1 cellular context compared by ENCODE assay signal in the genomic region with DNA sequence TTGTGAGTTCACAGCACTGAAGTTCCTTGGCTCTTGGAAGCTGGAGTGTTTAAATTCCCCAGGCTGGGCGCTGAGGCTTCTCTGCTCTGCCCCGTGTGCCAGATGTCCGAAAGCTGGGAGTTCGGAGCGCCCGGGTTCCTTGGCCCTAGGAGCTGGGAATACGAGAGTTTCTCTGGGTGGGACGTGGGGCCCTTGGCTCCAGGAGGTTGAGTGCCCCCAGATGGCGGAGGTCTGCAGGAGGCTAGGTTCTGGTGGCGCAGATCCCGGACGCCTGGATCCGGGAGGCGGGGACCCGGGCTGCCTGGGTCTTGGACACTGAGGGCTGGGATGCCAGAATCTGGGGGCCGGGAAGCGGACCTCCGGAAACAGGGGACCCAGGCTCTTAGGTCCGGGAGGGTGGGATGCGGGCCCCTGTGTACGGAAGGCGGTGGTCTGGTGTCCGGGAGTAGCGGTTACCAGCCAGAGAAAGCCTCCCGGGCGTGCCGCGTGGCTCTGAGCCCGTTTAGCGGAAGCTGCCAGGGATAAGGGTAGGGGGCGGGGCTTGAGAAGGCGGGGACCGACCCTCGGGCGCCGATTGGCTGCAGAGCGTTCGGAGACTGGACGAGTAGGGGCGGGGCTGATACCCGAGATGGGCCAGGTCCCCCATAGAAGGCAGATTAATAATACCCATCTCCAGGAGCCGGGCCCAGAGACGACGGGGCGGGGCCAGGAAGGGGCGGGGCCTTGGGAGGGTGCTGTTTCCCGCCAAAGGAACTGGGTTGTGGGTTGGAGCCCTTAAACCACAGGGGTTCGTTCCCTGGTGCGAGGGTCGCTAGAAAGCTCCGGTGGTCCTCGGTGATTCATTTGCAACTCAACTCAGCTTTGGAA.
TF ChIP-seq lines count a peak whose summit lies in the region.

SLC1A5 (minus strand) TSS at position 494 of the 867 bp plus-strand sequence. CDS start 629 bp downstream, outside the sequence.

TF ChIP-seq in HepG2, 621 proteins besides CTCF, POLR2A, EP300 and RAD21 (continues in another document):
- TF ChIP-seq, protein P1, sequence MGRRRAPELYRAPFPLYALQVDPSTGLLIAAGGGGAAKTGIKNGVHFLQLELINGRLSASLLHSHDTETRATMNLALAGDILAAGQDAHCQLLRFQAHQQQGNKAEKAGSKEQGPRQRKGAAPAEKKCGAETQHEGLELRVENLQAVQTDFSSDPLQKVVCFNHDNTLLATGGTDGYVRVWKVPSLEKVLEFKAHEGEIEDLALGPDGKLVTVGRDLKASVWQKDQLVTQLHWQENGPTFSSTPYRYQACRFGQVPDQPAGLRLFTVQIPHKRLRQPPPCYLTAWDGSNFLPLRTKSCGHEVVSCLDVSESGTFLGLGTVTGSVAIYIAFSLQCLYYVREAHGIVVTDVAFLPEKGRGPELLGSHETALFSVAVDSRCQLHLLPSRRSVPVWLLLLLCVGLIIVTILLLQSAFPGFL (CRISPR knock-in tag; IDR thresholded peaks at IDR 0.05) = no peak
- TF ChIP-seq ATAD3A (CRISPR knock-in tag; IDR thresholded peaks at IDR 0.05) (no peak), FOXA3 (CRISPR knock-in tag; IDR thresholded peaks at IDR 0.05) (peak; percentile 62), DDIT3 (CRISPR knock-in tag; IDR thresholded peaks at IDR 0.05) (no peak), ZSCAN30 (CRISPR knock-in tag; IDR thresholded peaks at IDR 0.05) (0 out of 2 replicates have a peak, but pooled peaks have one; percentile 53), SP5 (CRISPR knock-in tag; IDR thresholded peaks at IDR 0.05; ENCODE audit: borderline replicate concordance, low read depth) (peak; percentile 40; the same call in 1 of the 2 replicates), POLR2G (IDR thresholded peaks at IDR 0.05; ENCODE audit: low read depth, low read length) (peak; percentile 100), ZNF652 (CRISPR knock-in tag; IDR thresholded peaks at IDR 0.05; ENCODE audit: borderline replicate concordance, low read depth) (no peak), ZNF510 (CRISPR knock-in tag; IDR thresholded peaks at IDR 0.05; ENCODE audit: low read depth) (peak; percentile 57; the same call in 1 of the 2 replicates), TEAD3 (CRISPR knock-in tag; optimal IDR thresholded peaks at IDR 0.05; ENCODE audit: borderline replicate concordance) (peak; percentile 57), AHR (CRISPR knock-in tag; IDR thresholded peaks at IDR 0.05) (peak; percentile 92), KDM2A (CRISPR knock-in tag; IDR thresholded peaks at IDR 0.05; ENCODE audit: borderline replicate concordance, low read depth) (peak; percentile 88), TBP (CRISPR knock-in tag; IDR thresholded peaks at IDR 0.05) (no peak), ZNF891 (CRISPR knock-in tag; IDR thresholded peaks at IDR 0.05) (peak; percentile 74; the same call in 1 of the 2 replicates), ZNF546 (CRISPR knock-in tag; conservative IDR thresholded peaks at IDR 0.05) (peak; percentile 83; the same call in 1 of the 2 replicates), IRF2 (CRISPR knock-in tag; IDR thresholded peaks at IDR 0.05) (peak; percentile 72), ZNF335 (CRISPR knock-in tag; IDR thresholded peaks at IDR 0.05) (peak; percentile 56; the same call in 1 of the 2 replicates), ZFP41 (CRISPR knock-in tag; IDR thresholded peaks at IDR 0.05; ENCODE audit: borderline replicate concordance) (peak; percentile 35; the same call in 1 of the 2 replicates), ZNF234 (CRISPR knock-in tag; conservative IDR thresholded peaks at IDR 0.05) (peak; percentile 59; the same call in 1 of the 2 replicates), ZNF263 (CRISPR knock-in tag; IDR thresholded peaks at IDR 0.05) (no peak), ZNF605 (CRISPR knock-in tag; IDR thresholded peaks at IDR 0.05) (peak; percentile 95), ZNF674 (CRISPR knock-in tag; IDR thresholded peaks at IDR 0.05; ENCODE audit: low read depth) (no peak; the same call in 1 of the 2 replicates), REL (CRISPR knock-in tag; conservative IDR thresholded peaks at IDR 0.05) (peak; percentile 73; the same call in 1 of the 2 replicates), UBTF (CRISPR knock-in tag; IDR thresholded peaks at IDR 0.05) (peak; percentile 82; the same call in 1 of the 2 replicates), ZNF317 (CRISPR knock-in tag; IDR thresholded peaks at IDR 0.05) (peak; percentile 48; the same call in 1 of the 2 replicates), TSC22D2 (CRISPR knock-in tag; IDR thresholded peaks at IDR 0.05; ENCODE audit: borderline replicate concordance) (peak; percentile 96; the same call in 1 of the 2 replicates), KLF12 (CRISPR knock-in tag; IDR thresholded peaks at IDR 0.05; ENCODE audit: borderline replicate concordance) (no peak), ZKSCAN8 (CRISPR knock-in tag; IDR thresholded peaks at IDR 0.05; ENCODE audit: borderline replicate concordance) (0 out of 2 replicates have a peak, but pooled peaks have one; percentile 47), HNRNPH1 (optimal IDR thresholded peaks at IDR 0.05; ENCODE audit: low read depth, low read length) (no peak), ARNTL (CRISPR knock-in tag; IDR thresholded peaks at IDR 0.05) (peak; percentile 62; the same call in 1 of the 2 replicates), IKZF4 (CRISPR knock-in tag; IDR thresholded peaks at IDR 0.05; ENCODE audit: borderline replicate concordance, low read depth, not compliant biosample characterization) (peak; percentile 24), ZNF446 (CRISPR knock-in tag; IDR thresholded peaks at IDR 0.05) (no peak), FOXC1 (CRISPR knock-in tag; IDR thresholded peaks at IDR 0.05; ENCODE audit: borderline replicate concordance) (peak; percentile 77), ZNF18 (CRISPR knock-in tag; IDR thresholded peaks at IDR 0.05; ENCODE audit: insufficient replicate concordance) (peak; percentile 84), GATAD2A (CRISPR knock-in tag; IDR thresholded peaks at IDR 0.05) (peak; percentile 43; the same call in 1 of the 2 replicates), AGO2 (optimal IDR thresholded peaks at IDR 0.05; ENCODE audit: low read depth, low read length) (peak; percentile 93), MIER2 (CRISPR knock-in tag; IDR thresholded peaks at IDR 0.05) (peak; percentile 60; the same call in 1 of the 2 replicates)
- TF ChIP-seq, protein P2, sequence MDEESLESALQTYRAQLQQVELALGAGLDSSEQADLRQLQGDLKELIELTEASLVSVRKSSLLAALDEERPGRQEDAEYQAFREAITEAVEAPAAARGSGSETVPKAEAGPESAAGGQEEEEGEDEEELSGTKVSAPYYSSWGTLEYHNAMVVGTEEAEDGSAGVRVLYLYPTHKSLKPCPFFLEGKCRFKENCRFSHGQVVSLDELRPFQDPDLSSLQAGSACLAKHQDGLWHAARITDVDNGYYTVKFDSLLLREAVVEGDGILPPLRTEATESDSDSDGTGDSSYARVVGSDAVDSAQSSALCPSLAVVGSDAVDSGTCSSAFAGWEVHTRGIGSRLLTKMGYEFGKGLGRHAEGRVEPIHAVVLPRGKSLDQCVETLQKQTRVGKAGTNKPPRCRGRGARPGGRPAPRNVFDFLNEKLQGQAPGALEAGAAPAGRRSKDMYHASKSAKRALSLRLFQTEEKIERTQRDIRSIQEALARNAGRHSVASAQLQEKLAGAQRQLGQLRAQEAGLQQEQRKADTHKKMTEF (CRISPR knock-in tag; IDR thresholded peaks at IDR 0.05) = peak; percentile 82
- TF ChIP-seq, protein P3, sequence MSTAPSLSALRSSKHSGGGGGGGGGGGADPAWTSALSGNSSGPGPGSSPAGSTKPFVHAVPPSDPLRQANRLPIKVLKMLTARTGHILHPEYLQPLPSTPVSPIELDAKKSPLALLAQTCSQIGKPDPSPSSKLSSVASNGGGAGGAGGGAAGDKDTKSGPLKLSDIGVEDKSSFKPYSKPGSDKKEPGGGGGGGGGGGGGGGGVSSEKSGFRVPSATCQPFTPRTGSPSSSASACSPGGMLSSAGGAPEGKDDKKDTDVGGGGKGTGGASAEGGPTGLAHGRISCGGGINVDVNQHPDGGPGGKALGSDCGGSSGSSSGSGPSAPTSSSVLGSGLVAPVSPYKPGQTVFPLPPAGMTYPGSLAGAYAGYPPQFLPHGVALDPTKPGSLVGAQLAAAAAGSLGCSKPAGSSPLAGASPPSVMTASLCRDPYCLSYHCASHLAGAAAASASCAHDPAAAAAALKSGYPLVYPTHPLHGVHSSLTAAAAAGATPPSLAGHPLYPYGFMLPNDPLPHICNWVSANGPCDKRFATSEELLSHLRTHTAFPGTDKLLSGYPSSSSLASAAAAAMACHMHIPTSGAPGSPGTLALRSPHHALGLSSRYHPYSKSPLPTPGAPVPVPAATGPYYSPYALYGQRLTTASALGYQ (CRISPR knock-in tag; IDR thresholded peaks at IDR 0.05) = 0 out of 2 replicates have a peak, but pooled peaks have one; percentile 6
- TF ChIP-seq, protein P4, sequence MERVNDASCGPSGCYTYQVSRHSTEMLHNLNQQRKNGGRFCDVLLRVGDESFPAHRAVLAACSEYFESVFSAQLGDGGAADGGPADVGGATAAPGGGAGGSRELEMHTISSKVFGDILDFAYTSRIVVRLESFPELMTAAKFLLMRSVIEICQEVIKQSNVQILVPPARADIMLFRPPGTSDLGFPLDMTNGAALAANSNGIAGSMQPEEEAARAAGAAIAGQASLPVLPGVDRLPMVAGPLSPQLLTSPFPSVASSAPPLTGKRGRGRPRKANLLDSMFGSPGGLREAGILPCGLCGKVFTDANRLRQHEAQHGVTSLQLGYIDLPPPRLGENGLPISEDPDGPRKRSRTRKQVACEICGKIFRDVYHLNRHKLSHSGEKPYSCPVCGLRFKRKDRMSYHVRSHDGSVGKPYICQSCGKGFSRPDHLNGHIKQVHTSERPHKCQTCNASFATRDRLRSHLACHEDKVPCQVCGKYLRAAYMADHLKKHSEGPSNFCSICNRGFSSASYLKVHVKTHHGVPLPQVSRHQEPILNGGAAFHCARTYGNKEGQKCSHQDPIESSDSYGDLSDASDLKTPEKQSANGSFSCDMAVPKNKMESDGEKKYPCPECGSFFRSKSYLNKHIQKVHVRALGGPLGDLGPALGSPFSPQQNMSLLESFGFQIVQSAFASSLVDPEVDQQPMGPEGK (CRISPR knock-in tag; IDR thresholded peaks at IDR 0.05) = peak; percentile 25
- TF ChIP-seq, protein P5, sequence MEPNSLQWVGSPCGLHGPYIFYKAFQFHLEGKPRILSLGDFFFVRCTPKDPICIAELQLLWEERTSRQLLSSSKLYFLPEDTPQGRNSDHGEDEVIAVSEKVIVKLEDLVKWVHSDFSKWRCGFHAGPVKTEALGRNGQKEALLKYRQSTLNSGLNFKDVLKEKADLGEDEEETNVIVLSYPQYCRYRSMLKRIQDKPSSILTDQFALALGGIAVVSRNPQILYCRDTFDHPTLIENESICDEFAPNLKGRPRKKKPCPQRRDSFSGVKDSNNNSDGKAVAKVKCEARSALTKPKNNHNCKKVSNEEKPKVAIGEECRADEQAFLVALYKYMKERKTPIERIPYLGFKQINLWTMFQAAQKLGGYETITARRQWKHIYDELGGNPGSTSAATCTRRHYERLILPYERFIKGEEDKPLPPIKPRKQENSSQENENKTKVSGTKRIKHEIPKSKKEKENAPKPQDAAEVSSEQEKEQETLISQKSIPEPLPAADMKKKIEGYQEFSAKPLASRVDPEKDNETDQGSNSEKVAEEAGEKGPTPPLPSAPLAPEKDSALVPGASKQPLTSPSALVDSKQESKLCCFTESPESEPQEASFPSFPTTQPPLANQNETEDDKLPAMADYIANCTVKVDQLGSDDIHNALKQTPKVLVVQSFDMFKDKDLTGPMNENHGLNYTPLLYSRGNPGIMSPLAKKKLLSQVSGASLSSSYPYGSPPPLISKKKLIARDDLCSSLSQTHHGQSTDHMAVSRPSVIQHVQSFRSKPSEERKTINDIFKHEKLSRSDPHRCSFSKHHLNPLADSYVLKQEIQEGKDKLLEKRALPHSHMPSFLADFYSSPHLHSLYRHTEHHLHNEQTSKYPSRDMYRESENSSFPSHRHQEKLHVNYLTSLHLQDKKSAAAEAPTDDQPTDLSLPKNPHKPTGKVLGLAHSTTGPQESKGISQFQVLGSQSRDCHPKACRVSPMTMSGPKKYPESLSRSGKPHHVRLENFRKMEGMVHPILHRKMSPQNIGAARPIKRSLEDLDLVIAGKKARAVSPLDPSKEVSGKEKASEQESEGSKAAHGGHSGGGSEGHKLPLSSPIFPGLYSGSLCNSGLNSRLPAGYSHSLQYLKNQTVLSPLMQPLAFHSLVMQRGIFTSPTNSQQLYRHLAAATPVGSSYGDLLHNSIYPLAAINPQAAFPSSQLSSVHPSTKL (CRISPR knock-in tag; IDR thresholded peaks at IDR 0.05) = peak; percentile 58
- TF ChIP-seq, protein P6, sequence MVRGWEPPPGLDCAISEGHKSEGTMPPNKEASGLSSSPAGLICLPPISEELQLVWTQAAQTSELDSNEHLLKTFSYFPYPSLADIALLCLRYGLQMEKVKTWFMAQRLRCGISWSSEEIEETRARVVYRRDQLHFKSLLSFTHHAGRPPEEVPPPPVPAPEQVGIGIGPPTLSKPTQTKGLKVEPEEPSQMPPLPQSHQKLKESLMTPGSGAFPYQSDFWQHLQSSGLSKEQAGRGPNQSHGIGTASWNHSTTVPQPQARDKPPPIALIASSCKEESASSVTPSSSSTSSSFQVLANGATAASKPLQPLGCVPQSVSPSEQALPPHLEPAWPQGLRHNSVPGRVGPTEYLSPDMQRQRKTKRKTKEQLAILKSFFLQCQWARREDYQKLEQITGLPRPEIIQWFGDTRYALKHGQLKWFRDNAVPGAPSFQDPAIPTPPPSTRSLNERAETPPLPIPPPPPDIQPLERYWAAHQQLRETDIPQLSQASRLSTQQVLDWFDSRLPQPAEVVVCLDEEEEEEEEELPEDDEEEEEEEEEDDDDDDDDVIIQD (CRISPR knock-in tag; IDR thresholded peaks at IDR 0.05; ENCODE audit: low read depth) = peak; percentile 52; the same call in 1 of the 2 replicates
